10 cellular contexts compared by ENCODE assay signal in genomic region chr18:74500380-74501173, GRCh38. TPM values are rescaled to one million over a fixed set of nuclear protein-coding genes. Genes with fewer than 3 reads are reported as not detected.
DNase-seq lines count a peak whose midpoint lies in the region; ATAC-seq, FAIRE-seq and TF ChIP-seq lines count a peak whose summit lies in the region.
"Not testable (repeated sequence)": the region's sequence is repeated elsewhere in the genome, so short reads cannot be mapped to it uniquely, and the experiment has no call there.
"Had no signal": no experiment of that assay in that cellular context is flagged by ENCODE, and none has a peak within 500 bp of the region (broad histone marks: within the 10 kb centered on the region; RNA-seq: fewer than 3 reads in every experiment).

No MANE protein-coding gene starts in this region.

- H3K36me3 ChIP-seq in Panc1 (ENCODE audit: control insufficient read depth, insufficient read depth, low read length) (peaks cover 27% of the 10 kb centered on the region), mammary epithelial cell (ENCODE audit: insufficient read depth, low read length) (peaks cover 14% of the 10 kb centered on the region), heart right ventricle (peaks cover 0 to 62% (median 29%) of the 10 kb centered on the region in 9 donors), muscle layer of duodenum (ENCODE audit: control insufficient read depth in 1 of 2, insufficient read depth in 2 of 2, low read length in 2 of 2) (peaks cover 33 to 39% of the 10 kb centered on the region in 2 donors)
- H3K36me3 ChIP-seq in smooth muscle cell (ENCODE audit: low read depth), result not testable (repeated sequence)

- FAIRE-seq in GM12891 (lab: Jason Lieb, UNC), result not testable (repeated sequence)

- H3K27me3 Mint-ChIP-seq in activated CD8-positive, alpha-beta memory T cell treated with anti-CD3 and anti-CD28 coated beads, Interleukin-2, amount 10 ng/mL, durations not matched to agents 7 days and 5 days, result not testable (repeated sequence)

- H3K27ac ChIP-seq in Panc1 (ENCODE audit: low read length), result peak overlapping the region; percentile 90; the same call in 1 of the 2 replicates
- H3K27ac ChIP-seq in mammary epithelial cell (ENCODE audit: insufficient read depth, low read depth, low read length), result peak overlapping the region; percentile 50
- H3K27ac ChIP-seq in heart right ventricle, result peak overlapping the region in 6 of 10 donors; percentile 64 to 87 (median 79)
- peak overlapping the region; percentile 85 for H3K27ac ChIP-seq in muscle layer of duodenum (ENCODE audit: low read length)
- peak overlapping the region; percentile 70 for H3K27ac ChIP-seq in smooth muscle cell (ENCODE audit: low read depth)

- H3K9me3 ChIP-seq in Panc1 (ENCODE audit: control insufficient read depth, insufficient read depth, low read depth, low read length); mammary epithelial cell (replicated peaks; ENCODE audit: insufficient read depth, low read length); heart right ventricle; muscle layer of duodenum (ENCODE audit: control insufficient read depth in 1 of 2, low read length in 2 of 2); smooth muscle cell (replicated peaks; ENCODE audit: low read depth): not testable (repeated sequence)

- TF ChIP-seq CTCF in Panc1 (IDR thresholded peaks at IDR 0.05); mammary epithelial cell (conservative IDR thresholded peaks at IDR 0.05 in 1 of 2, IDR thresholded peaks at IDR 0.05 in 1 of 2; ENCODE audit: extremely low read depth in 1 of 2, insufficient read depth in 1 of 2, low read depth in 1 of 2, low read length in 2 of 2); heart right ventricle (IDR thresholded peaks at IDR 0.05); smooth muscle cell (IDR thresholded peaks at IDR 0.05; ENCODE audit: borderline replicate concordance, insufficient read depth, poor library complexity, severe bottlenecking): not testable (repeated sequence)

- peaks cover 52% of the 10 kb centered on the region for H3K4me1 Mint-ChIP-seq in activated CD8-positive, alpha-beta memory T cell treated with anti-CD3 and anti-CD28 coated beads, Interleukin-2, amount 10 ng/mL, durations not matched to agents 7 days and 5 days

- intact Hi-C loops in Panc1 (cut with micrococcal nuclease; ENCODE audit: unreplicated experiment); heart right ventricle (cut with DNase I): not testable (repeated sequence)
- intact Hi-C loops in mammary epithelial cell (cut with micrococcal nuclease), result loop anchor here (2.0 kb wide), 2 partner anchors 52 to 96 kb away; partner anchors contain the start of gene ZNF407

- peak overlapping the region; percentile 84 for H3K27ac Mint-ChIP-seq in activated CD8-positive, alpha-beta memory T cell treated with anti-CD3 and anti-CD28 coated beads, Interleukin-2, amount 10 ng/mL, durations not matched to agents 7 days and 5 days

- dilution Hi-C loops in mammary epithelial cell (cut with HindIII; ENCODE audit: low sequenced_read_pairs), result not testable (repeated sequence)

- TF ChIP-seq POLR2A in GM12891 (IDR thresholded peaks at IDR 0.05; ENCODE audit: low read depth, low read length), result not testable (repeated sequence)

- in situ Hi-C loops in ACHN (cut with HindIII; ENCODE audit: low pct_ligation_motif_present, low pct_unique_long_range_greater_than_20kb, low sequenced_read_pairs); Panc1 (cut with HindIII; ENCODE audit: low pct_unique_long_range_greater_than_20kb, low sequenced_read_pairs); mammary epithelial cell (cut with MboI; ENCODE audit: low sequenced_read_pairs in 2 of 2): not testable (repeated sequence)

- not testable (repeated sequence) for ATAC-seq in Panc1; activated CD8-positive, alpha-beta memory T cell treated with anti-CD3 and anti-CD28 coated beads, Interleukin-2, amount 10 ng/mL, durations not matched to agents 7 days and 5 days; heart right ventricle

- not testable (repeated sequence) for BruUV-seq in Panc1 (replicated peaks; lab: Mats Ljungman, UMichigan)
- TSS peak; percentile 46 for BruUV-seq in mammary epithelial cell (replicated peaks; lab: Mats Ljungman, UMichigan)

- H3K27me3 ChIP-seq in Panc1 (ENCODE audit: control insufficient read depth, insufficient read depth, low read length); mammary epithelial cell (ENCODE audit: insufficient read depth, low read length); heart right ventricle; muscle layer of duodenum (ENCODE audit: low read depth, low read length); smooth muscle cell (ENCODE audit: low read depth): not testable (repeated sequence)

- POLR2A ChIA-PET in Panc1 (lab: Charles Lee), result not testable (repeated sequence)

- CTCF ChIA-PET in Panc1 (lab: Charles Lee); mammary epithelial cell (lab: Charles Lee; ENCODE audit: low non-redundant PET): not testable (repeated sequence)
- CTCF ChIA-PET in activated CD8-positive, alpha-beta memory T cell treated with anti-CD3 and anti-CD28 coated beads, Interleukin-2, amount 10 ng/mL, durations not matched to agents 7 days and 5 days (lab: Charles Lee), result interaction anchor here (0.7 to 1.8 kb wide), 3 partner anchors 52 to 158 kb away, joined by 3 to 6 read pairs (median 4); no protein-coding TSS in a partner anchor

- H4K20me1 ChIP-seq in mammary epithelial cell (ENCODE audit: insufficient read depth, low read length), result not testable (repeated sequence)
- peaks cover 12% of the 10 kb centered on the region for H4K20me1 ChIP-seq in smooth muscle cell (ENCODE audit: low read depth)

- peak overlapping the region; percentile 13 to 34; a peak in 2 of 4 replicates for H3K4me3 ChIP-seq in Panc1 (ENCODE audit: low read depth in 2 of 2, low read length in 2 of 2)
- H3K4me3 ChIP-seq in mammary epithelial cell (replicated peaks in 1 of 3; ENCODE audit: insufficient read depth in 1 of 3, low read depth in 2 of 3, low read length in 3 of 3), result peak overlapping the region in 2 of 3 experiments; percentile 7 to 8
- peak overlapping the region in 6 of 10 donors; percentile 1 to 48 (median 30) for H3K4me3 ChIP-seq in heart right ventricle
- peak overlapping the region in 1 of 2 donors; percentile 63 for H3K4me3 ChIP-seq in muscle layer of duodenum (ENCODE audit: low read depth in 1 of 2, low read length in 2 of 2)
- H3K4me3 ChIP-seq in smooth muscle cell, result peak overlapping the region; percentile 31

- H3K4me3 Mint-ChIP-seq in activated CD8-positive, alpha-beta memory T cell treated with anti-CD3 and anti-CD28 coated beads, Interleukin-2, amount 10 ng/mL, durations not matched to agents 7 days and 5 days, result peak overlapping the region; percentile 68

- H3K4me2 ChIP-seq in mammary epithelial cell (ENCODE audit: insufficient read depth, low read depth, low read length), result peak overlapping the region; percentile 70
- peak overlapping the region; percentile 78 for H3K4me2 ChIP-seq in smooth muscle cell

- DNase-seq in ACHN, result peak; percentile 41
- not testable (repeated sequence) for DNase-seq in GM12891 (ENCODE audit: insufficient read length, low spot score); Panc1 (ENCODE audit: low read depth, low spot score); activated CD8-positive, alpha-beta memory T cell treated with anti-CD3 and anti-CD28 coated beads, Interleukin-2, amount 10 ng/mL, durations not matched to agents 7 days and 5 days; mammary epithelial cell; heart right ventricle; smooth muscle cell (lab: John Stamatoyannopoulos, UW; ENCODE audit: unreplicated experiment)

- H3F3A ChIP-seq in smooth muscle cell (ENCODE audit: low read depth), result not testable (repeated sequence)

- H3K79me2 ChIP-seq in mammary epithelial cell (ENCODE audit: insufficient read depth, low read length) (peaks cover 63% of the 10 kb centered on the region), smooth muscle cell (ENCODE audit: low read depth) (peaks cover 20% of the 10 kb centered on the region)

- H3K36me3 Mint-ChIP-seq in activated CD8-positive, alpha-beta memory T cell treated with anti-CD3 and anti-CD28 coated beads, Interleukin-2, amount 10 ng/mL, durations not matched to agents 7 days and 5 days, result peaks cover 41% of the 10 kb centered on the region

- H2AFZ ChIP-seq in mammary epithelial cell (ENCODE audit: low read depth, low read length), result peak overlapping the region; percentile 79
- H2AFZ ChIP-seq in smooth muscle cell (ENCODE audit: low read depth), result not testable (repeated sequence)

- H3K9ac ChIP-seq in mammary epithelial cell (ENCODE audit: insufficient read depth, low read length) (peak overlapping the region; percentile 12), smooth muscle cell (ENCODE audit: low read depth) (peak overlapping the region; percentile 11)

- peaks cover 36% of the 10 kb centered on the region for H3K4me1 ChIP-seq in Panc1 (ENCODE audit: control insufficient read depth, insufficient read depth, low read length)
- peaks cover 42% of the 10 kb centered on the region for H3K4me1 ChIP-seq in mammary epithelial cell (ENCODE audit: insufficient read depth, low read length)
- peaks cover 0 to 57% (median 30%) of the 10 kb centered on the region in 9 donors for H3K4me1 ChIP-seq in heart right ventricle
- H3K4me1 ChIP-seq in muscle layer of duodenum (ENCODE audit: control insufficient read depth in 1 of 2, insufficient read depth in 2 of 2, low read length in 2 of 2), result peaks cover 17 to 19% of the 10 kb centered on the region in 2 donors
- H3K4me1 ChIP-seq in smooth muscle cell (ENCODE audit: low read depth), result not testable (repeated sequence)

- not testable (repeated sequence) for H3K9me3 Mint-ChIP-seq in activated CD8-positive, alpha-beta memory T cell treated with anti-CD3 and anti-CD28 coated beads, Interleukin-2, amount 10 ng/mL, durations not matched to agents 7 days and 5 days (ENCODE audit: low read depth)

- 67% methylated on average over 14 of the region's 14 CpGs for WGBS in mammary epithelial cell (ENCODE audit: low coverage, missing lambda C conversion rate)
- 83 to 85% methylated on average over 14 of the region's 14 CpGs for WGBS in heart right ventricle, 2 donors
- 77% methylated on average over 14 of the region's 14 CpGs for WGBS in smooth muscle cell (ENCODE audit: low lambda C conversion rate)

RNA-seq across cellular contexts. Expression of gene CNDP2, which starts 4.4 kb away (rescaled TPM):
- 105 TPM for polyA plus RNA-seq in GM12891 (2012; ENCODE audit: low read depth, missing spikeins)
- total RNA-seq in Panc1 (2021; ENCODE audit: unreplicated experiment), result 310 TPM
- polyA plus RNA-seq in Panc1 (2012; ENCODE audit: insufficient read length), result 250 TPM
- total RNA-seq in activated CD8-positive, alpha-beta memory T cell treated with anti-CD3 and anti-CD28 coated beads, Interleukin-2, amount 10 ng/mL, durations not matched to agents 7 days and 5 days, result 100 to 1,000 TPM; 141 to 176 TPM
- total RNA-seq in mammary epithelial cell, result 100 to 1,000 TPM; 130 to 159 TPM
- 97.7 TPM for polyA plus RNA-seq in mammary epithelial cell
- 111 TPM for polyA minus RNA-seq in mammary epithelial cell
- total RNA-seq in heart right ventricle, result 100 to 1,000 TPM in 1 of 10 donors, 10 to 100 TPM in 9; 50.2 to 117 (median 75.3) TPM
- polyA plus RNA-seq in heart right ventricle, result 10 to 100 TPM; 48.9 to 62.3 TPM
- 48.0 and 73.4 TPM in 2 replicates for total RNA-seq in smooth muscle cell
- polyA plus RNA-seq in smooth muscle cell, result 64.1 and 81.1 TPM in 2 replicates

RNA-seq across cellular contexts. Expression of gene CNDP1, which starts 33.7 kb away (rescaled TPM):
- polyA plus RNA-seq in GM12891 (2012; ENCODE audit: low read depth, missing spikeins), result not detected
- total RNA-seq in Panc1 (2021; ENCODE audit: unreplicated experiment), result not detected
- polyA plus RNA-seq in Panc1 (2012; ENCODE audit: insufficient read length), result not detected
- total RNA-seq in activated CD8-positive, alpha-beta memory T cell treated with anti-CD3 and anti-CD28 coated beads, Interleukin-2, amount 10 ng/mL, durations not matched to agents 7 days and 5 days, result under 1 TPM in 1 of 2 experiments, not detected in 1; 0.28 TPM
- total RNA-seq in mammary epithelial cell, result under 1 TPM in 1 of 2 donors, not detected in 1; under 0.01 TPM
- polyA plus RNA-seq in mammary epithelial cell, result not detected
- polyA minus RNA-seq in mammary epithelial cell, result not detected
- under 1 TPM in 1 of 10 donors, not detected in 9; 0.11 TPM for total RNA-seq in heart right ventricle
- polyA plus RNA-seq in heart right ventricle, result under 1 TPM in 1 of 2 donors, not detected in 1; 0.12 TPM
- total RNA-seq in smooth muscle cell, result 0.18 TPM in 1 of 2 replicates, not detected in the other
- not detected in 2 replicates for polyA plus RNA-seq in smooth muscle cell
- total RNA-seq: H7, mesenteric fat pad had no signal

RNA-seq across cellular contexts. Expression of gene DIPK1C, which starts 43.5 kb away (rescaled TPM):
- polyA plus RNA-seq in GM12891 (2012; ENCODE audit: low read depth, missing spikeins), result not detected
- 0.26 TPM for total RNA-seq in Panc1 (2021; ENCODE audit: unreplicated experiment)
- polyA plus RNA-seq in Panc1 (2012; ENCODE audit: insufficient read length), result 0.86 TPM
- total RNA-seq in activated CD8-positive, alpha-beta memory T cell treated with anti-CD3 and anti-CD28 coated beads, Interleukin-2, amount 10 ng/mL, durations not matched to agents 7 days and 5 days, result not detected
- not detected for total RNA-seq in mammary epithelial cell
- polyA plus RNA-seq in mammary epithelial cell, result not detected
- polyA minus RNA-seq in mammary epithelial cell, result not detected
- 10 to 100 TPM in 2 of 10 donors, 1 to 10 TPM in 7, under 1 TPM in 1; 0.90 to 12.9 (median 6.6) TPM for total RNA-seq in heart right ventricle
- 1 to 10 TPM in 1 of 2 donors, under 1 TPM in 1; 0.70 to 8.0 TPM for polyA plus RNA-seq in heart right ventricle
- total RNA-seq in smooth muscle cell, result not detected in 2 replicates
- polyA plus RNA-seq in smooth muscle cell, result not detected in 2 replicates
- total RNA-seq: H7, mesenteric fat pad had no signal
